Comparison of ENCODE assay signal across 23 cellular contexts in genomic region chr11:14213006-14213405, GRCh38.
"Had no signal": no experiment of that assay in that cellular context is flagged by ENCODE, and none has a peak within 500 bp of the region (broad histone marks: within the 10 kb centered on the region; RNA-seq: fewer than 3 reads in every experiment).

No MANE protein-coding gene starts in this region.

- H3K4me3 ChIP-seq: esophagus muscularis mucosa, lower lobe of right lung, mucosa of descending colon, pancreas, right atrium auricular region, sigmoid colon, spleen, thyroid gland, vagina had no signal

- H3K4me1 ChIP-seq: esophagus muscularis mucosa, foreskin keratinocyte, lower lobe of right lung, pancreas, right atrium auricular region, sigmoid colon, spleen, thyroid gland, vagina had no signal

- H3K9me3 ChIP-seq: esophagus muscularis mucosa, lower lobe of right lung, mucosa of descending colon, neutrophil, pancreas, right atrium auricular region, sigmoid colon, spleen, thyroid gland, vagina had no signal

- H3K36me3 ChIP-seq: esophagus muscularis mucosa, lower lobe of right lung, neutrophil, pancreas, right atrium auricular region, sigmoid colon, spleen, thyroid gland, vagina had no signal

- DNase-seq: effector CD8-positive, alpha-beta T cell; endodermal cell; foreskin keratinocyte; immature natural killer cell; islet precursor cell; kidney glomerular epithelial cell; left colon; left ventricle myocardium superior; lower lobe of right lung; mucosa of descending colon; naive B cell; pancreas; sigmoid colon; spleen; stimulated activated CD4-positive, alpha-beta T cell treated with anti-CD3 and anti-CD28 coated beads, Interleukin-4, amount 100 ng/mL, for 4 hours; stimulated activated naive B cell treated with anti-CD40 and anti-IgM and Interleukin-4, amounts not matched to agents 10 μg/mL and 1 μg/mL and 100 μg/mL, for 72 hours; thyroid gland; trophoblast cell had no signal

- H3K27me3 ChIP-seq: pancreas, right atrium auricular region, sigmoid colon, spleen, thyroid gland, vagina had no signal

- ATAC-seq: foreskin keratinocyte; left colon; left ventricle myocardium superior; lower lobe of right lung; mucosa of descending colon; natural killer cell treated with Interleukin-12 subunit alpha and Interleukin-12 subunit beta and Interleukin-15 and Interleukin-18, amount 100 ng/mL, for 72 hours; pancreas; stimulated activated naive B cell treated with anti-CD40 and anti-IgM and Interleukin-4, amounts not matched to agents 10 μg/mL and 1 μg/mL and 100 μg/mL, for 72 hours had no signal

- H3K27ac ChIP-seq: esophagus muscularis mucosa, foreskin keratinocyte, lower lobe of right lung, neutrophil, pancreas, right atrium auricular region, sigmoid colon, spleen, thyroid gland, vagina had no signal
